ENCODE assay signal across 1 cellular context in genomic region chr4:94728056-94728766, GRCh38.
TF ChIP-seq lines count a peak whose summit lies in the region.

No MANE protein-coding gene starts in this region.

TF ChIP-seq in H1, 55 proteins besides CTCF, POLR2A, EP300 and RAD21:
- no peak for TF ChIP-seq SP2 (IDR thresholded peaks at IDR 0.05; ENCODE audit: low read length)
- TF ChIP-seq RXRA (IDR thresholded peaks at IDR 0.05; ENCODE audit: insufficient read depth, low read depth, low read length) = no peak
- TF ChIP-seq POU5F1 (IDR thresholded peaks at IDR 0.05; ENCODE audit: low read depth, low read length) = no peak
- no peak for TF ChIP-seq JUND (IDR thresholded peaks at IDR 0.05; ENCODE audit: low read length)
- TF ChIP-seq SP4 (IDR thresholded peaks at IDR 0.05; ENCODE audit: low read length) = no peak
- no peak for TF ChIP-seq EZH2 (IDR thresholded peaks at IDR 0.05; ENCODE audit: low read depth, low read length, severe bottlenecking)
- TF ChIP-seq CEBPB (IDR thresholded peaks at IDR 0.05; ENCODE audit: low read depth, low read length) = no peak
- no peak for TF ChIP-seq CHD2 (IDR thresholded peaks at IDR 0.05; ENCODE audit: low read length)
- TF ChIP-seq SUZ12 (IDR thresholded peaks at IDR 0.05; ENCODE audit: low read length) = no peak
- TF ChIP-seq POLR2AphosphoS5 (IDR thresholded peaks at IDR 0.05; ENCODE audit: low read depth, low read length) = no peak
- TF ChIP-seq SIN3A (conservative IDR thresholded peaks at IDR 0.05 in 1 of 2, IDR thresholded peaks at IDR 0.05 in 1 of 2; ENCODE audit: low read depth in 1 of 2, low read length in 2 of 2) = no peak
- no peak for TF ChIP-seq TEAD4 (IDR thresholded peaks at IDR 0.05; ENCODE audit: low read depth, low read length)
- TF ChIP-seq FOSL1 (IDR thresholded peaks at IDR 0.05; ENCODE audit: insufficient read depth, low read depth, low read length) = no peak
- no peak for TF ChIP-seq E2F6 (IDR thresholded peaks at IDR 0.05)
- TF ChIP-seq ASH2L (IDR thresholded peaks at IDR 0.05; ENCODE audit: low read length) = no peak
